ENCODE assay signal across 21 cellular contexts in the genomic region with DNA sequence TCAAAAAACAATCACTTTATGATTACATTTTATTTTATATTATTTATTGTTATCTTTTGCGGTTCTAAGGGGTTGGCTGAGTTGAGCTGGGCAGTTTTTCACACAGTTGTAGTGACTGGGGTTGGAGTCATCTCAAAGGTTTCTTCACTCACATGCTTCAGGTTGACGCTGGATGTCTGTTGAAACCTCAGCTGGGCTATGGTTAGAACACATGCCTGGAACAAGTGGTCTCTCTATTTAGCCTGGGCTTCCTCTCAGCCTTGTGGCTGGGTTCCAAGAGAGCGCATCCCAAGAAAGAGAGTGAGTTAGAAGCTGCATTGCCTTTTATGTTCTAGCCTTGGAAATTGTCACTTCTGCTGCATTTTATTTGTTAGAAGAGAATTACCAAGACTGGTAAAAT.
"Had no signal": no experiment of that assay in that cellular context is flagged by ENCODE, and none has a peak within 500 bp of the region (broad histone marks: within the 10 kb centered on the region; RNA-seq: fewer than 3 reads in every experiment).

No MANE protein-coding gene starts in this region.

- H3K4me1 ChIP-seq: gastrocnemius medialis, heart left ventricle, pancreas, right lobe of liver, spleen, tibial nerve, upper lobe of left lung had no signal

- H3K4me3 Mint-ChIP-seq: natural killer cell treated with Interleukin-12 subunit alpha and Interleukin-12 subunit beta and Interleukin-15 and Interleukin-18, amount 100 ng/mL, for 72 hours; neural crest cell; stimulated activated naive B cell treated with anti-CD40 and anti-IgM and Interleukin-4, amounts not matched to agents 10 μg/mL and 1 μg/mL and 100 μg/mL, for 72 hours; stimulated activated naive CD8-positive, alpha-beta T cell treated with anti-CD3 and anti-CD28 coated beads, Interleukin-15, Interleukin-2, amounts not matched to agents 100 ng/mL and 50 ng/mL, for 24 hours had no signal

- H3K27me3 Mint-ChIP-seq: stimulated activated naive B cell treated with anti-CD40 and anti-IgM and Interleukin-4, amounts not matched to agents 10 μg/mL and 1 μg/mL and 100 μg/mL, for 72 hours; stimulated activated naive CD8-positive, alpha-beta T cell treated with anti-CD3 and anti-CD28 coated beads, Interleukin-15, Interleukin-2, amounts not matched to agents 100 ng/mL and 50 ng/mL, for 24 hours had no signal

- H3K4me3 ChIP-seq: dorsolateral prefrontal cortex, gastrocnemius medialis, heart left ventricle, hepatocyte, pancreas, right lobe of liver, skin epidermis, spleen, thoracic aorta, tibial nerve, upper lobe of left lung had no signal

- H3K27ac ChIP-seq: dorsolateral prefrontal cortex, gastrocnemius medialis, heart left ventricle, hepatocyte, neutrophil, pancreas, right lobe of liver, skin epidermis, spleen, thoracic aorta, tibial nerve, upper lobe of left lung had no signal

- H3K4me1 Mint-ChIP-seq: stimulated activated naive B cell treated with anti-CD40 and anti-IgM and Interleukin-4, amounts not matched to agents 10 μg/mL and 1 μg/mL and 100 μg/mL, for 72 hours had no signal

- H3K9me3 Mint-ChIP-seq: stimulated activated naive CD8-positive, alpha-beta T cell treated with anti-CD3 and anti-CD28 coated beads, Interleukin-15, Interleukin-2, amounts not matched to agents 100 ng/mL and 50 ng/mL, for 24 hours had no signal

- DNase-seq: dorsolateral prefrontal cortex; effector CD4-positive, alpha-beta T cell; foreskin fibroblast; gastrocnemius medialis; heart left ventricle; kidney; pancreas; right lobe of liver; spleen; stimulated activated CD4-positive, alpha-beta T cell treated with anti-CD3 and anti-CD28 coated beads, Interleukin-4, amount 100 ng/mL, for 4 hours; stimulated activated naive B cell treated with anti-CD40 and anti-IgM and Interleukin-4, amounts not matched to agents 10 μg/mL and 1 μg/mL and 100 μg/mL, for 72 hours; upper lobe of left lung had no signal

- ATAC-seq: gastrocnemius medialis; heart left ventricle; left lobe of liver; natural killer cell treated with Interleukin-12 subunit alpha and Interleukin-12 subunit beta and Interleukin-15 and Interleukin-18, amount 100 ng/mL, for 72 hours; pancreas; right lobe of liver; stimulated activated naive B cell treated with anti-CD40 and anti-IgM and Interleukin-4, amounts not matched to agents 10 μg/mL and 1 μg/mL and 100 μg/mL, for 72 hours had no signal

- H3K27ac Mint-ChIP-seq: natural killer cell treated with Interleukin-12 subunit alpha and Interleukin-12 subunit beta and Interleukin-15 and Interleukin-18, amount 100 ng/mL, for 72 hours; stimulated activated naive B cell treated with anti-CD40 and anti-IgM and Interleukin-4, amounts not matched to agents 10 μg/mL and 1 μg/mL and 100 μg/mL, for 72 hours; stimulated activated naive CD8-positive, alpha-beta T cell treated with anti-CD3 and anti-CD28 coated beads, Interleukin-15, Interleukin-2, amounts not matched to agents 100 ng/mL and 50 ng/mL, for 24 hours had no signal

- H3K36me3 Mint-ChIP-seq: natural killer cell treated with Interleukin-12 subunit alpha and Interleukin-12 subunit beta and Interleukin-15 and Interleukin-18, amount 100 ng/mL, for 72 hours; stimulated activated naive B cell treated with anti-CD40 and anti-IgM and Interleukin-4, amounts not matched to agents 10 μg/mL and 1 μg/mL and 100 μg/mL, for 72 hours had no signal

- H3K27me3 ChIP-seq: gastrocnemius medialis, heart left ventricle, hepatocyte, neutrophil, right lobe of liver, spleen, upper lobe of left lung had no signal

- H3K36me3 ChIP-seq: gastrocnemius medialis, heart left ventricle, neutrophil, pancreas, right lobe of liver, spleen, thoracic aorta, tibial nerve, upper lobe of left lung had no signal

- H3K9me3 ChIP-seq: gastrocnemius medialis, heart left ventricle, neutrophil, pancreas, right lobe of liver, spleen, thoracic aorta, tibial nerve, upper lobe of left lung had no signal
